1 cellular context compared by ENCODE assay signal in genomic region chr14:68795602-68796417, GRCh38.
TF ChIP-seq lines count a peak whose summit lies in the region.

No MANE protein-coding gene starts in this region.

TF ChIP-seq in GM12878, 131 proteins besides CTCF, POLR2A, EP300 and RAD21 (continued from another document and continues in another):
- 0 out of 2 replicates have a peak, but pooled peaks have one; percentile 33 for TF ChIP-seq PKNOX1 (IDR thresholded peaks at IDR 0.05)
- TF ChIP-seq ATF2 (IDR thresholded peaks at IDR 0.05; ENCODE audit: low read length): no peak
- peak; percentile 71; the same call in 1 of the 2 replicates for TF ChIP-seq SMAD5 (IDR thresholded peaks at IDR 0.05; ENCODE audit: low read depth)
- 0 out of 2 replicates have a peak, but pooled peaks have one; percentile 50 for TF ChIP-seq ZNF592 (IDR thresholded peaks at IDR 0.05)
- peak; percentile 81 for TF ChIP-seq ZBED1 (IDR thresholded peaks at IDR 0.05; ENCODE audit: borderline replicate concordance)
- TF ChIP-seq POLR2AphosphoS2 (IDR thresholded peaks at IDR 0.05; ENCODE audit: low read depth, low read length): no peak
- TF ChIP-seq ASH2L (IDR thresholded peaks at IDR 0.05; ENCODE audit: borderline replicate concordance, low read depth): no peak; the same call in 1 of the 2 replicates
- TF ChIP-seq ETV6 (conservative IDR thresholded peaks at IDR 0.05 in 1 of 2, IDR thresholded peaks at IDR 0.05 in 1 of 2; ENCODE audit: borderline replicate concordance in 1 of 2, low read depth in 1 of 2): peak in 1 of 2 experiments; percentile 56; a peak in 1 of 4 replicates
- peak; percentile 29 for TF ChIP-seq SIX5 (IDR thresholded peaks at IDR 0.05; ENCODE audit: low read depth, low read length, severe bottlenecking)
- TF ChIP-seq RCOR1 (conservative IDR thresholded peaks at IDR 0.05; ENCODE audit: low read depth, low read length): no peak
- peak; percentile 28 for TF ChIP-seq MEF2B (IDR thresholded peaks at IDR 0.05; ENCODE audit: partially characterized antibody, poor library complexity, severe bottlenecking)
- no peak for TF ChIP-seq BRCA1 (IDR thresholded peaks at IDR 0.05; ENCODE audit: low read depth, low read length)
- TF ChIP-seq SREBF1 (IDR thresholded peaks at IDR 0.05; ENCODE audit: low read length): no peak; the same call in 1 of the 2 replicates
- TF ChIP-seq PBX3 (IDR thresholded peaks at IDR 0.05; ENCODE audit: insufficient replicate concordance, low read depth, low read length): no peak
- no peak for TF ChIP-seq CBX5 (IDR thresholded peaks at IDR 0.05; ENCODE audit: low read depth)
- TF ChIP-seq ZNF622 (IDR thresholded peaks at IDR 0.05): no peak
- TF ChIP-seq ZSCAN29 (IDR thresholded peaks at IDR 0.05): no peak
- TF ChIP-seq KLF5 (IDR thresholded peaks at IDR 0.05; ENCODE audit: partially characterized antibody): peak; percentile 21
- peak; percentile 71 for TF ChIP-seq TCF3 (IDR thresholded peaks at IDR 0.05; ENCODE audit: borderline replicate concordance, insufficient read depth, low read depth, low read length)
- peak; percentile 97 for TF ChIP-seq IKZF1 (conservative IDR thresholded peaks at IDR 0.05)
- peak; percentile 80 for TF ChIP-seq SMAD1 (IDR thresholded peaks at IDR 0.05; ENCODE audit: low read depth, partially characterized antibody)
- TF ChIP-seq NFIC (IDR thresholded peaks at IDR 0.05; ENCODE audit: low read depth, low read length): no peak
- no peak for TF ChIP-seq SRF (IDR thresholded peaks at IDR 0.05; ENCODE audit: low read depth in 2 of 2, low read length in 2 of 2)
- TF ChIP-seq POLR2AphosphoS5 (IDR thresholded peaks at IDR 0.05; ENCODE audit: low read length): peak; percentile 76
- TF ChIP-seq JUND (IDR thresholded peaks at IDR 0.05; ENCODE audit: low read depth, low read length): 0 out of 2 replicates have a peak, but pooled peaks have one; percentile 4
- TF ChIP-seq NFYA (IDR thresholded peaks at IDR 0.05; ENCODE audit: borderline replicate concordance, low read depth, low read length): no peak
- no peak for TF ChIP-seq CUX1 (IDR thresholded peaks at IDR 0.05; ENCODE audit: insufficient replicate concordance, low read depth, low read length)
- no peak for TF ChIP-seq HSF1 (IDR thresholded peaks at IDR 0.05; ENCODE audit: low read depth, low read length)
- TF ChIP-seq ZNF274 (IDR thresholded peaks at IDR 0.05; ENCODE audit: insufficient read depth, insufficient read length): no peak
- TF ChIP-seq JUNB (IDR thresholded peaks at IDR 0.05): no peak
- peak; percentile 81; the same call in 1 of the 2 replicates for TF ChIP-seq PAX5 (IDR thresholded peaks at IDR 0.05; ENCODE audit: borderline replicate concordance, low read depth, low read length)
- no peak for TF ChIP-seq MAX (IDR thresholded peaks at IDR 0.05; ENCODE audit: low read depth, low read length)
- 0 out of 2 replicates have a peak, but pooled peaks have one; percentile 24 for TF ChIP-seq SREBF2 (IDR thresholded peaks at IDR 0.05; ENCODE audit: low read length)
- TF ChIP-seq TAF1 (IDR thresholded peaks at IDR 0.05; ENCODE audit: borderline replicate concordance, low read depth, low read length): peak; percentile 81
- no peak for TF ChIP-seq PAX8 (IDR thresholded peaks at IDR 0.05)
- TF ChIP-seq HDGF (IDR thresholded peaks at IDR 0.05): peak; percentile 90
- TF ChIP-seq E2F8 (IDR thresholded peaks at IDR 0.05; ENCODE audit: low read depth, partially characterized antibody): no peak
- TF ChIP-seq SUZ12 (IDR thresholded peaks at IDR 0.05; ENCODE audit: unreplicated experiment): no peak
- no peak for TF ChIP-seq ZZZ3 (IDR thresholded peaks at IDR 0.05; ENCODE audit: control insufficient read depth, insufficient read length, low read depth)
- no peak for TF ChIP-seq MTA3 (IDR thresholded peaks at IDR 0.05; ENCODE audit: borderline replicate concordance, low read length)
- no peak for TF ChIP-seq ESRRA (IDR thresholded peaks at IDR 0.05; ENCODE audit: low read length)
- TF ChIP-seq GATAD2B (conservative IDR thresholded peaks at IDR 0.05; ENCODE audit: low read depth): peak; percentile 90
- TF ChIP-seq MYC (IDR thresholded peaks at IDR 0.05; ENCODE audit: insufficient read depth, insufficient read length, insufficient replicate concordance, low read length, severe bottlenecking): no peak
- 0 out of 2 replicates have a peak, but pooled peaks have one; percentile 21 for TF ChIP-seq SIN3A (IDR thresholded peaks at IDR 0.05; ENCODE audit: low read depth, low read length)
- TF ChIP-seq SMC3 (IDR thresholded peaks at IDR 0.05; ENCODE audit: borderline replicate concordance, low read length): no peak
- no peak; the same call in 1 of the 2 replicates for TF ChIP-seq ATF7 (IDR thresholded peaks at IDR 0.05; ENCODE audit: low read depth)
- no peak; the same call in 1 of the 2 replicates for TF ChIP-seq TCF7 (IDR thresholded peaks at IDR 0.05; ENCODE audit: borderline replicate concordance)
- TF ChIP-seq NRF1 (conservative IDR thresholded peaks at IDR 0.05; ENCODE audit: low read depth, low read length): no peak
